In genomic region chr19:45333609-45334303, GRCh38 we compare ENCODE assay signal across 21 cellular contexts. TPM values are rescaled to one million over a fixed set of nuclear protein-coding genes. Genes with fewer than 3 reads are reported as not detected.
DNase-seq lines count a peak whose midpoint lies in the region; ATAC-seq, FAIRE-seq and TF ChIP-seq lines count a peak whose summit lies in the region.
"Had no signal": no experiment of that assay in that cellular context is flagged by ENCODE, and none has a peak within 500 bp of the region (broad histone marks: within the 10 kb centered on the region; RNA-seq: fewer than 3 reads in every experiment).

No MANE protein-coding gene starts in this region.

- no peak for FAIRE-seq in K562 (lab: Jason Lieb, UNC)
- FAIRE-seq: D721Med, G401.6, GM12892 had no signal

- H2AFZ ChIP-seq in SK-N-SH (ENCODE audit: low read depth) = no peak overlapping the region
- peak overlapping the region; percentile 29; the same call in 1 of the 2 replicates for H2AFZ ChIP-seq in K562 (ENCODE audit: low read depth, low read length)
- H2AFZ ChIP-seq: GM23338 had no signal

- H3K9ac ChIP-seq in SK-N-SH (no peak overlapping the region), K562 (ENCODE audit: insufficient read depth in 1 of 2, low read depth in 2 of 2, low read length in 2 of 2) (no peak overlapping the region)
- H3K9ac ChIP-seq: BLaER1 treated with 17β-estradiol and CSF1 and Interleukin-3, amounts not matched to agents 10 nM and 100 nM had no signal

- in situ Hi-C loops in K562 (cut with MboI) (no loop called here), brain microvascular endothelial cell (cut with HindIII; ENCODE audit: low pct_ligation_motif_present, low sequenced_read_pairs) (no loop called here)

- H3K9me3 ChIP-seq in SK-N-SH = no peaks in the 10 kb centered on the region
- H3K9me3 ChIP-seq in K562 (replicated peaks; ENCODE audit: control insufficient read depth, insufficient read depth, low read depth, low read length) = no peaks in the 10 kb centered on the region
- H3K9me3 ChIP-seq: BLaER1 treated with 17β-estradiol and CSF1 and Interleukin-3, amounts not matched to agents 10 nM and 100 nM had no signal

- POLR2A ChIA-PET in SK-N-SH (lab: Yijun Ruan, JAX) (no interaction called here), K562 (lab: Yijun Ruan, JAX) (interaction anchor here (0.8 to 1.6 kb wide), 3 partner anchors 10 to 43 kb away, joined by 3 to 4 read pairs (median 3); no protein-coding TSS in a partner anchor)

- BruUV-seq in K562 (replicated peaks; lab: Mats Ljungman, UMichigan) = no TSS peak

- 90% methylated on average over 10 of the region's 10 CpGs for WGBS in SK-N-SH (ENCODE audit: low lambda C conversion rate)
- 52% methylated on average over 10 of the region's 10 CpGs for WGBS in K562 (ENCODE audit: insufficient coverage, low coverage, missing lambda C conversion rate)

- H3K4me3 ChIP-seq in SK-N-SH (ENCODE audit: low read depth in 2 of 2, low read length in 1 of 2) (no peak overlapping the region), K562 (no peak overlapping the region), brain microvascular endothelial cell (ENCODE audit: low read depth, low read length) (no peak overlapping the region)
- H3K4me3 ChIP-seq: BLaER1 treated with 17β-estradiol and CSF1 and Interleukin-3, amounts not matched to agents 10 nM and 100 nM; GM23338 had no signal

- TF ChIP-seq CTCF in SK-N-SH (IDR thresholded peaks at IDR 0.05) = no peak
- no peak for TF ChIP-seq CTCF in K562 (IDR thresholded peaks at IDR 0.05 in 2 of 3, conservative IDR thresholded peaks at IDR 0.05 in 1 of 3; ENCODE audit: insufficient read depth in 2 of 3, low read depth in 1 of 3, low read length in 3 of 3)
- no peak for TF ChIP-seq CTCF in brain microvascular endothelial cell (IDR thresholded peaks at IDR 0.05; ENCODE audit: low read depth, low read length, missing control alignments)

- H3K79me2 ChIP-seq in SK-N-SH (ENCODE audit: insufficient read depth) (no peaks in the 10 kb centered on the region), K562 (ENCODE audit: control insufficient read depth, insufficient read depth, low read length) (no peaks in the 10 kb centered on the region)

- TF ChIP-seq EP300 in SK-N-SH (IDR thresholded peaks at IDR 0.05; ENCODE audit: borderline replicate concordance in 1 of 2, low read depth in 1 of 2, low read length in 1 of 2) (no peak), Ishikawa (IDR thresholded peaks at IDR 0.05; ENCODE audit: borderline replicate concordance) (no peak), K562 (IDR thresholded peaks at IDR 0.05; ENCODE audit: low read length) (no peak)

- peaks cover 5% of the 10 kb centered on the region for H3F3A ChIP-seq in SK-N-SH (replicated peaks; ENCODE audit: insufficient read depth)

- TF ChIP-seq POLR2A in K562 (conservative IDR thresholded peaks at IDR 0.05) = no peak

- ATAC-seq in SK-N-SH treated with all-trans-retinoic acid at 6 μM for 48 hours = no peak
- no peak for ATAC-seq in K562
- no peak for ATAC-seq in HG03045 (IDR thresholded peaks at IDR 0.05; ENCODE audit: unreplicated experiment)
- ATAC-seq: GM23338 had no signal

- DNase-seq in SK-N-SH (no peak), K562 (ENCODE audit: extremely low read depth in 1 of 4, low spot score in 3 of 4) (no peak), brain microvascular endothelial cell (no peak), T1000 (lab: John Stamatoyannopoulos, UW) (no peak)
- DNase-seq: AML-193; CD4-positive, alpha-beta T cell; COR-L47; DMS153; DMS79 treated with DMSO at 0.1 percent for 48 hours; EL; H9 had no signal

- H3K27ac ChIP-seq in SK-N-SH (ENCODE audit: low read depth in 2 of 2, low read length in 1 of 2) (no peak overlapping the region), K562 (ENCODE audit: extremely low read depth, low read depth, low read length) (no peak overlapping the region), brain microvascular endothelial cell (no peak overlapping the region)
- H3K27ac ChIP-seq: 22Rv1; BLaER1 treated with 17β-estradiol and CSF1 and Interleukin-3, amounts not matched to agents 10 nM and 100 nM had no signal

- CTCF ChIA-PET in SK-N-SH (lab: Yijun Ruan, JAX) (interaction anchor here (0.9 to 1.1 kb wide), 2 partner anchors 33 to 85 kb away, joined by 3 to 4 read pairs; no protein-coding TSS in a partner anchor), K562 (lab: Yijun Ruan, JAX; ENCODE audit: low intra/inter-chr PET ratio) (no interaction called here)

- no peaks in the 10 kb centered on the region for H4K20me1 ChIP-seq in SK-N-SH (ENCODE audit: insufficient read depth)
- H4K20me1 ChIP-seq in K562 (replicated peaks; ENCODE audit: control insufficient read depth, insufficient read depth, low read length) = no peaks in the 10 kb centered on the region
- H4K20me1 ChIP-seq: BLaER1 treated with 17β-estradiol and CSF1 and Interleukin-3, amounts not matched to agents 10 nM and 100 nM had no signal

- intact Hi-C loops in K562 (cut with micrococcal nuclease) = loop anchor here (10.0 kb wide), 1 partner anchor 319 kb away; no protein-coding TSS in a partner anchor

- H3K4me2 ChIP-seq in SK-N-SH (no peak overlapping the region), K562 (ENCODE audit: insufficient read depth, low read length) (no peak overlapping the region)
- H3K4me2 ChIP-seq: BLaER1 treated with 17β-estradiol and CSF1 and Interleukin-3, amounts not matched to agents 10 nM and 100 nM; GM23338 had no signal

- H3K9me1 ChIP-seq in K562 (ENCODE audit: control insufficient read depth, insufficient read depth, low read length) = no peaks in the 10 kb centered on the region

- H3K36me3 ChIP-seq in SK-N-SH (replicated peaks in 1 of 2; ENCODE audit: control insufficient read depth in 1 of 2, insufficient read depth in 2 of 2, low read length in 1 of 2) (no peaks in the 10 kb centered on the region), K562 (ENCODE audit: control insufficient read depth, insufficient read depth, low read length) (no peaks in the 10 kb centered on the region), brain microvascular endothelial cell (replicated peaks) (no peaks in the 10 kb centered on the region)
- H3K36me3 ChIP-seq: BLaER1 treated with 17β-estradiol and CSF1 and Interleukin-3, amounts not matched to agents 10 nM and 100 nM had no signal

- H3K4me1 ChIP-seq in SK-N-SH (ENCODE audit: control insufficient read depth in 1 of 2, insufficient read depth in 2 of 2, low read depth in 1 of 2, low read length in 1 of 2) (no peaks in the 10 kb centered on the region; a peak in 1 of 4 replicates), K562 (replicated peaks in 1 of 2; ENCODE audit: control insufficient read depth in 2 of 2, insufficient read depth in 2 of 2, low read length in 2 of 2) (peaks cover 0 to 6% of the 10 kb centered on the region in 2 experiments; a peak in 2 of 5 replicates)

- no peaks in the 10 kb centered on the region for H3K9me2 ChIP-seq in SK-N-SH

- TF ChIP-seq RAD21 in SK-N-SH (IDR thresholded peaks at IDR 0.05; ENCODE audit: low read length) = no peak
- no peak for TF ChIP-seq RAD21 in Ishikawa (IDR thresholded peaks at IDR 0.05; ENCODE audit: low read depth)
- TF ChIP-seq RAD21 in K562 (CRISPR knock-in tag; conservative IDR thresholded peaks at IDR 0.05 in 1 of 2, IDR thresholded peaks at IDR 0.05 in 1 of 2) = no peak

- H3K27me3 ChIP-seq in SK-N-SH (ENCODE audit: insufficient read depth) (no peaks in the 10 kb centered on the region), K562 (ENCODE audit: control insufficient read depth in 2 of 2, insufficient read depth in 2 of 2, low read length in 2 of 2) (no peaks in the 10 kb centered on the region), brain microvascular endothelial cell (replicated peaks) (no peaks in the 10 kb centered on the region)
- H3K27me3 ChIP-seq: BLaER1 treated with 17β-estradiol and CSF1 and Interleukin-3, amounts not matched to agents 10 nM and 100 nM had no signal

RNA-seq across cellular contexts. Expression of gene KLC3, which starts 6.8 kb away (rescaled TPM):
- polyA plus RNA-seq in SK-N-SH (2012; rRNA removed) (0.75 and 1.2 TPM in 2 replicates), K562 (2011; rRNA removed) (0.60 and 0.95 TPM in 2 replicates), K562 (2014; fragmentation: Illumina TruSeq; extraction: Trizol) (0.21 and 0.43 TPM in 2 replicates), K562 (2014; fragmentation: Nextera tagmentation; extraction: Ambion mirVana) (under 1 TPM in 1 of 2 experiments, not detected in 1; 0.03 TPM), K562 (2014; rRNA removed) (0.58 and 0.90 TPM in 2 replicates)
- polyA plus RNA-seq in SK-N-SH (2012; cell fraction: cytosol; rRNA removed) = 0.28 and 0.79 TPM in 2 replicates
- 0.93 and 1.3 TPM in 2 replicates for polyA plus RNA-seq in SK-N-SH (2012; cell fraction: nucleus; rRNA removed)
- total RNA-seq in K562 (2011; cell fraction: chromatin; rRNA removed; ENCODE audit: low replicate concordance) = 0.86 and 1.9 TPM in 2 replicates
- total RNA-seq in K562 (2011; cell fraction: nucleolus; rRNA removed) = 1.3 and 1.6 TPM in 2 replicates
- 1.5 and 1.6 TPM in 2 replicates for total RNA-seq in K562 (2011; cell fraction: nucleoplasm; rRNA removed)
- total RNA-seq in K562 (2014; rRNA removed) (1.2 and 1.3 TPM in 2 replicates), K562 (2014; rRNA removed; fragmentation: Illumina TruSeq; extraction: Trizol) (0.22 TPM in 1 of 2 replicates, not detected in the other), K562 (2015; rRNA removed; fragmentation: Illumina TruSeq; extraction: Trizol) (0.19 TPM in 1 of 2 replicates, not detected in the other), K562 (2021) (0.56 and 0.71 TPM in 2 replicates)
- 0.80 and 1.6 TPM in 2 replicates for polyA plus RNA-seq in K562 (2011; cell fraction: cytosol; rRNA removed)
- polyA plus RNA-seq in K562 (2011; cell fraction: nucleus; rRNA removed) = 1.0 and 2.1 TPM in 2 replicates
- polyA plus RNA-seq in K562 (2012) = 0.55 and 0.86 TPM in 2 replicates
- 0.15 and 0.35 TPM in 2 replicates for polyA minus RNA-seq in K562 (2011; rRNA and poly(A)+ RNA removed)
- polyA minus RNA-seq in K562 (2011; cell fraction: cytosol; rRNA and poly(A)+ RNA removed) = 1.0 TPM in 1 of 2 replicates, not detected in the other
- 0.22 TPM in 1 of 2 replicates, not detected in the other for polyA minus RNA-seq in K562 (2011; cell fraction: nucleus; rRNA and poly(A)+ RNA removed)
- total RNA-seq: CD4-positive, alpha-beta T cell had no signal
- polyA plus RNA-seq: IgD-negative memory B cell had no signal

RNA-seq across cellular contexts. Expression of gene CKM, which starts 11.1 kb away (rescaled TPM):
- 0.05 TPM in 1 of 2 replicates, not detected in the other for polyA plus RNA-seq in SK-N-SH (2012; rRNA removed)
- not detected in 2 replicates for polyA plus RNA-seq in SK-N-SH (2012; cell fraction: cytosol; rRNA removed)
- 0.04 TPM in 1 of 2 replicates, not detected in the other for polyA plus RNA-seq in SK-N-SH (2012; cell fraction: nucleus; rRNA removed)
- not detected in 2 replicates for total RNA-seq in K562 (2011; cell fraction: chromatin; rRNA removed; ENCODE audit: low replicate concordance)
- total RNA-seq in K562 (2011; cell fraction: nucleolus; rRNA removed) = not detected in 2 replicates
- total RNA-seq in K562 (2011; cell fraction: nucleoplasm; rRNA removed) = not detected in 2 replicates
- total RNA-seq in K562 (2014; rRNA removed) = not detected in 2 replicates
- not detected in 2 replicates for total RNA-seq in K562 (2014; rRNA removed; fragmentation: Illumina TruSeq; extraction: Trizol)
- total RNA-seq in K562 (2015; rRNA removed; fragmentation: Illumina TruSeq; extraction: Trizol) = 0.14 and 0.15 TPM in 2 replicates
- total RNA-seq in K562 (2021) = 0.09 and 0.11 TPM in 2 replicates
- 0.47 TPM in 1 of 2 replicates, not detected in the other for polyA plus RNA-seq in K562 (2011; rRNA removed)
- polyA plus RNA-seq in K562 (2011; cell fraction: cytosol; rRNA removed) = 0.22 and 0.62 TPM in 2 replicates
- polyA plus RNA-seq in K562 (2011; cell fraction: nucleus; rRNA removed) = 0.10 and 0.70 TPM in 2 replicates
- polyA plus RNA-seq in K562 (2012) = 0.13 and 0.30 TPM in 2 replicates
- polyA plus RNA-seq in K562 (2014; fragmentation: Illumina TruSeq; extraction: Trizol) = not detected in 2 replicates
- under 1 TPM; 0.06 TPM for polyA plus RNA-seq in K562 (2014; fragmentation: Nextera tagmentation; extraction: Ambion mirVana)
- polyA plus RNA-seq in K562 (2014; rRNA removed) = 0.08 and 0.17 TPM in 2 replicates
- 0.18 TPM in 1 of 2 replicates, not detected in the other for polyA minus RNA-seq in K562 (2011; rRNA and poly(A)+ RNA removed)
- polyA minus RNA-seq in K562 (2011; cell fraction: cytosol; rRNA and poly(A)+ RNA removed) = not detected in 2 replicates
- 0.33 TPM in 1 of 2 replicates, not detected in the other for polyA minus RNA-seq in K562 (2011; cell fraction: nucleus; rRNA and poly(A)+ RNA removed)
- total RNA-seq: CD4-positive, alpha-beta T cell; GM23338; H9 had no signal
- polyA plus RNA-seq: GM23338, IgD-negative memory B cell had no signal

RNA-seq across cellular contexts. Expression of gene ERCC2, which starts 36.6 kb away (rescaled TPM):
- polyA plus RNA-seq in SK-N-SH (2012; rRNA removed) = 62.7 and 72.8 TPM in 2 replicates
- polyA plus RNA-seq in SK-N-SH (2012; cell fraction: cytosol; rRNA removed) = 20.1 and 27.9 TPM in 2 replicates
- 177 and 216 TPM in 2 replicates for polyA plus RNA-seq in SK-N-SH (2012; cell fraction: nucleus; rRNA removed)
- total RNA-seq in K562 (2011; cell fraction: chromatin; rRNA removed; ENCODE audit: low replicate concordance) = 133 and 285 TPM in 2 replicates
- total RNA-seq in K562 (2011; cell fraction: nucleolus; rRNA removed) = 121 and 134 TPM in 2 replicates
- total RNA-seq in K562 (2011; cell fraction: nucleoplasm; rRNA removed) = 92.9 and 95.2 TPM in 2 replicates
- 26.4 and 29.8 TPM in 2 replicates for total RNA-seq in K562 (2014; rRNA removed)
- 12.0 and 15.0 TPM in 2 replicates for total RNA-seq in K562 (2014; rRNA removed; fragmentation: Illumina TruSeq; extraction: Trizol)
- total RNA-seq in K562 (2015; rRNA removed; fragmentation: Illumina TruSeq; extraction: Trizol) = 12.9 and 13.9 TPM in 2 replicates
- total RNA-seq in K562 (2021) = 55.9 and 57.7 TPM in 2 replicates
- polyA plus RNA-seq in K562 (2011; rRNA removed) = 23.4 and 52.4 TPM in 2 replicates
- 23.5 and 48.2 TPM in 2 replicates for polyA plus RNA-seq in K562 (2011; cell fraction: cytosol; rRNA removed)
- polyA plus RNA-seq in K562 (2011; cell fraction: nucleus; rRNA removed) = 142 and 172 TPM in 2 replicates
- 37.7 and 45.1 TPM in 2 replicates for polyA plus RNA-seq in K562 (2012)
- 28.5 and 32.7 TPM in 2 replicates for polyA plus RNA-seq in K562 (2014; fragmentation: Illumina TruSeq; extraction: Trizol)
- polyA plus RNA-seq in K562 (2014; fragmentation: Nextera tagmentation; extraction: Ambion mirVana) = 1 to 10 TPM; 2.2 to 2.4 TPM
- 31.1 and 31.6 TPM in 2 replicates for polyA plus RNA-seq in K562 (2014; rRNA removed)
- polyA minus RNA-seq in K562 (2011; rRNA and poly(A)+ RNA removed) = 51.5 and 54.5 TPM in 2 replicates
- polyA minus RNA-seq in K562 (2011; cell fraction: cytosol; rRNA and poly(A)+ RNA removed) = 26.8 and 33.6 TPM in 2 replicates
- polyA minus RNA-seq in K562 (2011; cell fraction: nucleus; rRNA and poly(A)+ RNA removed) = 37.0 and 57.0 TPM in 2 replicates

Comparison
In these comparisons a context has a peak if more than half of its experiments do, and no peak if none do; other contexts are left out.
1. Of the 27 proteins assayed by ChIP-seq in both K562 and SK-N-SH: peak only in K562: USF2; only in SK-N-SH: none; in both: USF1; in neither: 25.